1 cellular context compared by ENCODE assay signal in genomic region chr17:57366558-57367351, GRCh38.
A peak's percentile ranks its signal among the peaks of the same experiment; 100 is the strongest.
TF ChIP-seq lines count a peak whose summit lies in the region.

No MANE protein-coding gene starts in this region.

TF ChIP-seq in K562, 482 proteins besides CTCF, POLR2A, EP300 and RAD21 (continues in another document):
- peak; percentile 23 for TF ChIP-seq HDAC3 (IDR thresholded peaks at IDR 0.05; ENCODE audit: borderline replicate concordance, partially characterized antibody)
- peak; percentile 67 for TF ChIP-seq ARID1B (IDR thresholded peaks at IDR 0.05)
- no peak for TF ChIP-seq ZBTB11 (CRISPR knock-in tag; IDR thresholded peaks at IDR 0.05)
- no peak for TF ChIP-seq SIN3B (IDR thresholded peaks at IDR 0.05; ENCODE audit: low read depth)
- TF ChIP-seq KLF13 (tag; IDR thresholded peaks at IDR 0.05; ENCODE audit: borderline replicate concordance, low read depth): no peak
- TF ChIP-seq MAFG (tag; conservative IDR thresholded peaks at IDR 0.05): peak; percentile 60
- TF ChIP-seq TRIM24 (IDR thresholded peaks at IDR 0.05): no peak
- TF ChIP-seq EGR1 (conservative IDR thresholded peaks at IDR 0.05): peak; percentile 85
- no peak for TF ChIP-seq TCFL5 (CRISPR knock-in tag; conservative IDR thresholded peaks at IDR 0.05)
- 0 out of 4 replicates have a peak, but pooled peaks of 1 of the 2 experiments have one; percentile 24 for TF ChIP-seq FOXA3 (CRISPR knock-in tag; conservative IDR thresholded peaks at IDR 0.05 in 1 of 2, IDR thresholded peaks at IDR 0.05 in 1 of 2)
- peak; percentile 39 for TF ChIP-seq HNRNPLL (IDR thresholded peaks at IDR 0.05; ENCODE audit: low read depth, low read length, poor library complexity, severe bottlenecking)
- no peak for TF ChIP-seq FOXK1 (CRISPR knock-in tag; IDR thresholded peaks at IDR 0.05; ENCODE audit: borderline replicate concordance)
- TF ChIP-seq NELFE (IDR thresholded peaks at IDR 0.05; ENCODE audit: insufficient read depth, insufficient read length): no peak
- TF ChIP-seq TFAP4 (CRISPR knock-in tag; IDR thresholded peaks at IDR 0.05; ENCODE audit: borderline replicate concordance): no peak
- TF ChIP-seq TFAM (CRISPR knock-in tag; conservative IDR thresholded peaks at IDR 0.05): no peak
- TF ChIP-seq SRSF9 (IDR thresholded peaks at IDR 0.05; ENCODE audit: borderline replicate concordance, low read depth, low read length): no peak
- TF ChIP-seq RREB1 (CRISPR knock-in tag; IDR thresholded peaks at IDR 0.05): no peak
- no peak for TF ChIP-seq STAG1 (CRISPR knock-in tag; IDR thresholded peaks at IDR 0.05; ENCODE audit: borderline replicate concordance)
- TF ChIP-seq FOXA1 (IDR thresholded peaks at IDR 0.05; ENCODE audit: borderline replicate concordance): no peak
- no peak for TF ChIP-seq DNMT1 (IDR thresholded peaks at IDR 0.05)
- peak; percentile 48 for TF ChIP-seq RBBP5 (IDR thresholded peaks at IDR 0.05; ENCODE audit: borderline replicate concordance, insufficient read depth, low read length, poor library complexity, severe bottlenecking)
- no peak for TF ChIP-seq MTF1 (CRISPR knock-in tag; IDR thresholded peaks at IDR 0.05; ENCODE audit: borderline replicate concordance)
- TF ChIP-seq PBX2 (CRISPR knock-in tag; IDR thresholded peaks at IDR 0.05; ENCODE audit: low read depth): no peak
- TF ChIP-seq PBX2 (tag; conservative IDR thresholded peaks at IDR 0.05; ENCODE audit: low read depth): peak; percentile 37; the same call in 1 of the 2 replicates
- 0 out of 2 replicates have a peak, but pooled peaks have one; percentile 47 for TF ChIP-seq SMARCE1 (IDR thresholded peaks at IDR 0.05)
- TF ChIP-seq ZNF124 (CRISPR knock-in tag; IDR thresholded peaks at IDR 0.05): no peak
- 0 out of 2 replicates have a peak, but pooled peaks have one; percentile 49 for TF ChIP-seq MEF2A (IDR thresholded peaks at IDR 0.05; ENCODE audit: control insufficient read depth, low read depth, low read length)
- TF ChIP-seq ZNF444 (CRISPR knock-in tag; IDR thresholded peaks at IDR 0.05): no peak
- TF ChIP-seq ZNF395 (CRISPR knock-in tag; IDR thresholded peaks at IDR 0.05): 0 out of 2 replicates have a peak, but pooled peaks have one; percentile 10
- no peak for TF ChIP-seq ZNF140 (CRISPR knock-in tag; IDR thresholded peaks at IDR 0.05)
- TF ChIP-seq TARDBP (IDR thresholded peaks at IDR 0.05): no peak
- TF ChIP-seq CREB1 (IDR thresholded peaks at IDR 0.05): peak; percentile 20; the same call in 1 of the 2 replicates
- no peak for TF ChIP-seq CREB1 (CRISPR knock-in tag; IDR thresholded peaks at IDR 0.05)
- TF ChIP-seq MBD1 (CRISPR knock-in tag; IDR thresholded peaks at IDR 0.05): no peak
- TF ChIP-seq HMBOX1 (IDR thresholded peaks at IDR 0.05): peak; percentile 59; the same call in 1 of the 2 replicates
- peak; percentile 38; the same call in 1 of the 2 replicates for TF ChIP-seq TCF3 (CRISPR knock-in tag; IDR thresholded peaks at IDR 0.05)
- TF ChIP-seq POLR2AphosphoS5 (IDR thresholded peaks at IDR 0.05; ENCODE audit: control insufficient read depth, insufficient read depth, low read depth, low read length): 0 out of 2 replicates have a peak, but pooled peaks have one; percentile 28
- peak; percentile 80 for TF ChIP-seq C11orf30 (IDR thresholded peaks at IDR 0.05; ENCODE audit: low read depth)
- TF ChIP-seq NKRF (IDR thresholded peaks at IDR 0.05; ENCODE audit: borderline replicate concordance): no peak
- TF ChIP-seq ETV5 (CRISPR knock-in tag; IDR thresholded peaks at IDR 0.05; ENCODE audit: low read depth): no peak
- TF ChIP-seq ZNF717 (CRISPR knock-in tag; IDR thresholded peaks at IDR 0.05): no peak
- peak; percentile 62; the same call in 1 of the 2 replicates for TF ChIP-seq PKNOX1 (IDR thresholded peaks at IDR 0.05)
